In genomic region chr9:18331808-18332209, GRCh38 we compare ENCODE assay signal across 17 cellular contexts.
DNase-seq lines count a peak whose midpoint lies in the region; ATAC-seq and TF ChIP-seq lines count a peak whose summit lies in the region.
"Had no signal": no experiment of that assay in that cellular context is flagged by ENCODE, and none has a peak within 500 bp of the region (broad histone marks: within the 10 kb centered on the region; RNA-seq: fewer than 3 reads in every experiment).

No MANE protein-coding gene starts in this region.

- TF ChIP-seq CTCF in activated CD8-positive, alpha-beta T cell treated with anti-CD3 and anti-CD28 coated beads for 36 hours (IDR thresholded peaks at IDR 0.05) = no peak

- H3K4me1 Mint-ChIP-seq in activated CD8-positive, alpha-beta T cell treated with anti-CD3 and anti-CD28 coated beads for 36 hours (ENCODE audit: low read depth) = no peaks in the 10 kb centered on the region

- H3K27ac Mint-ChIP-seq in activated CD8-positive, alpha-beta T cell treated with anti-CD3 and anti-CD28 coated beads for 36 hours = no peak overlapping the region
- H3K27ac Mint-ChIP-seq: brain had no signal

- ATAC-seq in activated CD8-positive, alpha-beta T cell treated with anti-CD3 and anti-CD28 coated beads for 36 hours = no peak
- ATAC-seq: gastrocnemius medialis, HCT116 had no signal

- H3K4me3 Mint-ChIP-seq in activated CD8-positive, alpha-beta T cell treated with anti-CD3 and anti-CD28 coated beads for 36 hours = no peak overlapping the region
- H3K4me3 Mint-ChIP-seq: brain had no signal

- no peaks in the 10 kb centered on the region for H3K27me3 ChIP-seq in Karpas-422 (ENCODE audit: low read length)
- H3K27me3 ChIP-seq: gastrocnemius medialis, ovary had no signal

- no peaks in the 10 kb centered on the region for H3K36me3 Mint-ChIP-seq in activated CD8-positive, alpha-beta T cell treated with anti-CD3 and anti-CD28 coated beads for 36 hours (ENCODE audit: low read depth)
- H3K36me3 Mint-ChIP-seq: brain had no signal

- no peak overlapping the region for H3K4me3 ChIP-seq in Karpas-422 (ENCODE audit: low read length)
- H3K4me3 ChIP-seq: gastrocnemius medialis, ovary, PC-9 had no signal

- H3K27me3 Mint-ChIP-seq in activated CD8-positive, alpha-beta T cell treated with anti-CD3 and anti-CD28 coated beads for 36 hours = peaks cover 2% of the 10 kb centered on the region
- H3K27me3 Mint-ChIP-seq: brain had no signal

- no peaks in the 10 kb centered on the region for H3K4me1 ChIP-seq in Karpas-422 (ENCODE audit: low read length)
- H3K4me1 ChIP-seq: gastrocnemius medialis had no signal

- no peaks in the 10 kb centered on the region for H3K9me2 ChIP-seq in Karpas-422 (replicated peaks; ENCODE audit: insufficient read depth, low read length)

- no peak overlapping the region for H3K9ac ChIP-seq in Karpas-422 (ENCODE audit: low read length)

- no peaks in the 10 kb centered on the region for H3K36me3 ChIP-seq in Karpas-422 (ENCODE audit: insufficient read depth, low read length)
- H3K36me3 ChIP-seq: gastrocnemius medialis, ovary had no signal

- POLR2A ChIA-PET in HEK293T (lab: Yijun Ruan, JAX) = no interaction called here
- POLR2A ChIA-PET in activated CD8-positive, alpha-beta T cell treated with anti-CD3 and anti-CD28 coated beads for 36 hours (lab: Charles Lee) = no interaction called here

- H3K9me3 Mint-ChIP-seq in activated CD8-positive, alpha-beta T cell treated with anti-CD3 and anti-CD28 coated beads for 36 hours = no peaks in the 10 kb centered on the region
- H3K9me3 Mint-ChIP-seq: brain had no signal

- intact Hi-C loops in activated CD8-positive, alpha-beta T cell treated with anti-CD3 and anti-CD28 coated beads for 36 hours (cut with micrococcal nuclease) = no loop called here

- no peak overlapping the region for H3K27ac ChIP-seq in Karpas-422 (ENCODE audit: low read length)
- H3K27ac ChIP-seq: gastrocnemius medialis, ovary, PC-9 had no signal

- no peaks in the 10 kb centered on the region for H4K20me1 ChIP-seq in Karpas-422 (ENCODE audit: insufficient read depth, low read depth, low read length)

- H3K79me2 ChIP-seq in Karpas-422 (ENCODE audit: low read length) = no peaks in the 10 kb centered on the region

- H2AFZ ChIP-seq in Karpas-422 (ENCODE audit: low read length) = no peak overlapping the region
- H2AFZ ChIP-seq: PC-9 had no signal

- CTCF ChIA-PET in HEK293T (lab: Yijun Ruan, JAX) = no interaction called here
- CTCF ChIA-PET in activated CD8-positive, alpha-beta T cell treated with anti-CD3 and anti-CD28 coated beads for 36 hours (lab: Charles Lee) = no interaction called here

- H3K4me2 ChIP-seq in Karpas-422 (ENCODE audit: low read depth, low read length, poor library complexity, severe bottlenecking) = no peak overlapping the region
- H3K4me2 ChIP-seq: PC-9 had no signal

- H3K9me3 ChIP-seq in Karpas-422 (ENCODE audit: low read length) = no peaks in the 10 kb centered on the region
- H3K9me3 ChIP-seq: gastrocnemius medialis, ovary had no signal

- DNase-seq in HEK293T (ENCODE audit: extremely low spot score) = peak; percentile 47
- DNase-seq in NCI-H2107 (lab: John Stamatoyannopoulos, UW) = peak; percentile 3
- DNase-seq in astrocyte of the hippocampus (ENCODE audit: low read depth, low spot score) = peak; percentile 56
- peak; percentile 22 for DNase-seq in myocyte (ENCODE audit: low read depth)
- DNase-seq in NOMO-1 treated with DMSO at 0.1 percent for 48 hours (lab: John Stamatoyannopoulos, UW; ENCODE audit: unreplicated experiment) = no peak
- no peak for DNase-seq in Karpas-422
- no peak for DNase-seq in activated CD8-positive, alpha-beta T cell treated with anti-CD3 and anti-CD28 coated beads for 36 hours
- no peak for DNase-seq in stimulated activated CD4-positive, alpha-beta T cell treated with anti-CD3 and anti-CD28 coated beads, Interleukin-4, amount 100 ng/mL, for 4 hours
- DNase-seq: activated CD8-positive, alpha-beta memory T cell treated with anti-CD3 and anti-CD28 coated beads for 24 hours; DND-41; effector memory CD4-positive, alpha-beta T cell; gastrocnemius medialis; NCI-H226; ovary; PC-9 had no signal

TF ChIP-seq in HEK293T, 16 proteins besides CTCF, POLR2A, EP300 and RAD21:
- TF ChIP-seq ARNT (IDR thresholded peaks at IDR 0.05) (no peak), FOXM1 (IDR thresholded peaks at IDR 0.05; ENCODE audit: borderline replicate concordance) (no peak), L3MBTL2 (conservative IDR thresholded peaks at IDR 0.05) (no peak)
TF ChIP-seq in HEK293T: peak in this region for 0.

Comparison
In these comparisons a context has a peak if more than half of its experiments do, and no peak if none do; other contexts are left out.
1. DNase-seq: peak in HEK293T (single experiment), NCI-H2107 (single experiment), astrocyte of the hippocampus (single experiment) and myocyte (single experiment); none in NOMO-1 treated with DMSO at 0.1 percent for 48 hours (single experiment), Karpas-422 (single experiment), activated CD8-positive, alpha-beta T cell treated with anti-CD3 and anti-CD28 coated beads for 36 hours (single experiment) and stimulated activated CD4-positive, alpha-beta T cell treated with anti-CD3 and anti-CD28 coated beads, Interleukin-4, amount 100 ng/mL, for 4 hours (0 of 2).